ENCODE assay signal across 26 cellular contexts in genomic region chr6:46635462-46635861, GRCh38. TPM values are rescaled to one million over a fixed set of nuclear protein-coding genes. Genes with fewer than 3 reads are reported as not detected.
"Had no signal": no experiment of that assay in that cellular context is flagged by ENCODE, and none has a peak within 500 bp of the region (broad histone marks: within the 10 kb centered on the region; RNA-seq: fewer than 3 reads in every experiment).

No MANE protein-coding gene starts in this region.

- DNase-seq: IMR-90, Kasumi-1, KG1, MM.1S, NCI-H1092 treated with DMSO at 0.1 percent for 48 hours, NCI-H1436, NCI-H187, NCI-H2029, NCI-H2081 treated with DMSO at 0.1 percent for 48 hours, NCI-H2171, NCI-H226, NCI-H446, NCI-H510A, NCI-H524 treated with DMSO at 0.1 percent for 48 hours, NCI-H69, NCI-H774, OCI-M1, PC-9, Peyer's patch, SHP77 treated with DMSO at 0.1 percent for 48 hours, SJCRH30 had no signal

- H3K27ac ChIP-seq: PC-9, Peyer's patch, SJCRH30 had no signal

- H3K4me3 ChIP-seq: PC-9, Peyer's patch, SJCRH30 had no signal

- H3K27me3 ChIP-seq: Peyer's patch, SJCRH30 had no signal

- H2AFZ ChIP-seq: PC-9 had no signal

- H3K4me2 ChIP-seq: PC-9 had no signal

- H3K9me3 ChIP-seq: Peyer's patch, SJCRH30 had no signal

- ATAC-seq: HepG2, Right ventricle myocardium inferior, SK-N-SH treated with all-trans-retinoic acid at 6 μM for 48 hours had no signal

- H3K36me3 ChIP-seq: Peyer's patch, SJCRH30 had no signal

- H3K4me1 ChIP-seq: Peyer's patch, SJCRH30 had no signal

RNA-seq across cellular contexts. Expression of gene CYP39A1, which starts 17.2 kb away (rescaled TPM):
- total RNA-seq: HepG2, IMR-90 had no signal

RNA-seq across cellular contexts. Expression of gene SLC25A27, which starts 17.3 kb away (rescaled TPM):
- total RNA-seq: IMR-90 had no signal

RNA-seq across cellular contexts. Expression of gene TDRD6, which starts 52.2 kb away (rescaled TPM):
- total RNA-seq: HepG2, HT1080, IMR-90, RPMI7951 had no signal
